In the genomic region with DNA sequence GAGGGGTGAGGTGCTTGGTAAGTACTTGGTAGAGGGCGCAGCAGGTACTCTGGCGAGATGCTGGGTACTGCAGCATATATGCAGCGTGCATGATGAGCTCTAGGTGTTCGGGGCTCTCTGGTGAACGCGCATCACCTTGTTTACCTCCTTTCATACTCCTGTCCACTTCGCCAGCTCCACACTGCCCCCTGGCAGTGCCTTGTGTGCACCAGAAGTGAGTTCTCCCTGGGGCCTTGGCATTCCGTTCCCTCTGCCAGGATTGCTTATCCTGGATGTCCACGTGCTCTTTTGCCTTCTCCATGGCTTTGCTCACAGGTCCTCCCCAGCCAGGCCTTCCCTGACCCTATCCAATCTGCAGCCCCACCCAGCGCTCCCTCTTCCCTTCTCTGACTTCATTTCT, we compare ENCODE assay signal across 8 cellular contexts.
DNase-seq lines count a peak whose midpoint lies in the region; ATAC-seq and TF ChIP-seq lines count a peak whose summit lies in the region.
"Had no signal": no experiment of that assay in that cellular context is flagged by ENCODE, and none has a peak within 500 bp of the region (broad histone marks: within the 10 kb centered on the region; RNA-seq: fewer than 3 reads in every experiment).

No MANE protein-coding gene starts in this region.

- DNase-seq in GM20000 (ENCODE audit: low spot score) (peak; percentile 52), NCI-H774 (lab: John Stamatoyannopoulos, UW) (peak; percentile 70), left kidney (ENCODE audit: low read depth, low spot score) (peak; percentile 63), epidermal melanocyte (ENCODE audit: insufficient read length, low spot score) (no peak), middle frontal gyrus (ENCODE audit: extremely low spot score, low spot score) (no peak)
- DNase-seq in activated T-helper 9 cell treated with anti-CD3 and anti-CD28 coated beads, Interleukin-2, amount 50 U/mL, for 16 hours (ENCODE audit: low read depth): peak; percentile 18
- DNase-seq: activated B cell treated with CpG ODN at 0.5 μM for 24 hours had no signal

- peak; percentile 52 for TF ChIP-seq CTCF in GM20000 (IDR thresholded peaks at IDR 0.05; ENCODE audit: extremely low read depth, missing control alignments)

- ATAC-seq in HG03175 (IDR thresholded peaks at IDR 0.05; ENCODE audit: unreplicated experiment): no peak

Comparison
In these comparisons a context has a peak if more than half of its experiments do, and no peak if none do; other contexts are left out.
1. DNase-seq: peak in GM20000 (single experiment), NCI-H774 (single experiment), activated T-helper 9 cell treated with anti-CD3 and anti-CD28 coated beads, Interleukin-2, amount 50 U/mL, for 16 hours (single experiment) and left kidney (single experiment); none in epidermal melanocyte (single experiment) and middle frontal gyrus (single experiment).